ENCODE assay signal across 8 cellular contexts in genomic region chr19:50368649-50369570, GRCh38.
DNase-seq lines count a peak whose midpoint lies in the region; ATAC-seq and TF ChIP-seq lines count a peak whose summit lies in the region.

No MANE protein-coding gene starts in this region.

- DNase-seq in D341Med (ENCODE audit: low spot score), result peak; percentile 82
- DNase-seq in HEK293T (ENCODE audit: extremely low spot score), result peak; percentile 88
- peak; percentile 75 for DNase-seq in NCI-H2196 (lab: John Stamatoyannopoulos, UW; ENCODE audit: unreplicated experiment)
- DNase-seq in activated CD4-positive, CD25-positive, alpha-beta regulatory T cell treated with anti-CD3 and anti-CD28 coated beads, Interleukin-2, amount 50 U/mL, for 16 hours (ENCODE audit: low read depth, low spot score), result peak; percentile 50
- DNase-seq in central memory CD8-positive, alpha-beta T cell (ENCODE audit: low spot score in 2 of 2), result peak; percentile 64 to 71
- peak; percentile 89 for DNase-seq in islet precursor cell
- peak; percentile 74 for DNase-seq in stimulated activated CD4-positive, alpha-beta T cell treated with anti-CD3 and anti-CD28 coated beads, Interleukin-12 subunit alpha, Interleukin-12 subunit beta, amount 100 ng/mL, for 4 hours

- no peaks in the 10 kb centered on the region for H3K27me3 Mint-ChIP-seq in central memory CD8-positive, alpha-beta T cell

- peaks cover 20% of the 10 kb centered on the region for H3K4me1 Mint-ChIP-seq in central memory CD8-positive, alpha-beta T cell

- CTCF ChIA-PET in HEK293T (lab: Yijun Ruan, JAX), result interaction anchor here (1.0 to 1.9 kb wide), 7 partner anchors 12 to 110 kb away, joined by 3 to 14 read pairs (median 6); partner anchors contain the start of gene POLD1

- ATAC-seq in central memory CD8-positive, alpha-beta T cell (replicated peaks; ENCODE audit: extremely low read depth, poor library complexity, severe bottlenecking), result peak; percentile 49
- no peak for ATAC-seq in GM18519 (IDR thresholded peaks at IDR 0.05; ENCODE audit: low FRiP score, unreplicated experiment)

- no peaks in the 10 kb centered on the region for H3K9me3 Mint-ChIP-seq in central memory CD8-positive, alpha-beta T cell

- peak overlapping the region; percentile 80 for H3K4me3 Mint-ChIP-seq in central memory CD8-positive, alpha-beta T cell

- POLR2A ChIA-PET in HEK293T (lab: Yijun Ruan, JAX), result interaction anchor here (0.7 to 1.5 kb wide), 9 partner anchors 11 to 94 kb away, joined by 3 to 11 read pairs (median 5); partner anchors contain the start of genes KCNC3 and POLD1

- H3K27ac Mint-ChIP-seq in central memory CD8-positive, alpha-beta T cell (ENCODE audit: low read depth), result peak overlapping the region; percentile 60

- peaks cover 1% of the 10 kb centered on the region for H3K36me3 Mint-ChIP-seq in central memory CD8-positive, alpha-beta T cell (ENCODE audit: insufficient read depth)

TF ChIP-seq in HEK293T, 16 proteins besides CTCF, POLR2A, EP300 and RAD21:
- no peak for TF ChIP-seq FOXA1 (IDR thresholded peaks at IDR 0.05)
- TF ChIP-seq NFRKB (IDR thresholded peaks at IDR 0.05), result no peak
- peak; percentile 74 for TF ChIP-seq L3MBTL2 (conservative IDR thresholded peaks at IDR 0.05)
- no peak for TF ChIP-seq TARDBP (IDR thresholded peaks at IDR 0.05)
- no peak for TF ChIP-seq FOXK2 (IDR thresholded peaks at IDR 0.05)
- TF ChIP-seq ELF4 (IDR thresholded peaks at IDR 0.05), result peak; percentile 50; the same call in 1 of the 2 replicates
- TF ChIP-seq ZNF384 (IDR thresholded peaks at IDR 0.05), result peak; percentile 97
